In the genomic region with DNA sequence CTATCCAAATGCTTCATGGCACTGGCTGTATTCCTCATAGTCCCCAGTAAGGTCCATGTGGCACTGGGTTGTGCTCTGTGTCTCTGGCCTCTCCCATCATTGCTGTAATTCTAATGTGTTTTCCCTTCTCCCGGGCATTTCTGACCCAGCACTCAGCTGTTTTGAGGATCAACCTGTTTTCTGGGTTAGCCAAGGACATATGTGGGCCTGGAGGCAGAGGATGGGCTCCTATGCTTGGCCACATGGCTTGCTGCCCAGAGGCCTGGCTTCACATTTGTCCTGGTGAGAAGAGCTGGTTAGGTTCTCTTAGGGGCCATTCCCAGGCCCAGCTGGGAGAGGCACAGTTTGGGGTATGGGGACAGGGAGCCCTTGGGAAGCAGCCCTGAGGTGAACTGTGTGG, we compare ENCODE assay signal across 29 cellular contexts.
"Had no signal": no experiment of that assay in that cellular context is flagged by ENCODE, and none has a peak within 500 bp of the region (broad histone marks: within the 10 kb centered on the region; RNA-seq: fewer than 3 reads in every experiment).

No MANE protein-coding gene starts in this region.

- H3K4me3 Mint-ChIP-seq: activated B cell treated with CpG ODN at 0.5 μM for 24 hours; activated CD4-positive, alpha-beta memory T cell treated with anti-CD3 and anti-CD28 coated beads, Interleukin-2, amount 10 ng/mL, durations not matched to agents 7 days and 5 days; activated CD8-positive, alpha-beta memory T cell treated with anti-CD3 and anti-CD28 coated beads, Interleukin-2, amount 10 ng/mL, durations not matched to agents 7 days and 5 days; brain had no signal

- H3K4me3 ChIP-seq: adrenal gland had no signal

- H3K9me3 Mint-ChIP-seq: activated B cell treated with CpG ODN at 0.5 μM for 24 hours; activated CD4-positive, alpha-beta memory T cell treated with anti-CD3 and anti-CD28 coated beads, Interleukin-2, amount 10 ng/mL, durations not matched to agents 7 days and 5 days; activated naive CD4-positive, alpha-beta T cell treated with anti-CD3 and anti-CD28 coated beads, Interleukin-2, amount 50 U/mL, for 72 hours; activated T-helper 2 cell treated with anti-CD3 and anti-CD28 coated beads, Interferon-gamma antibody, Interleukin-2, Interleukin-4, amounts not matched to agents 10 μg/mL and 5 μg/mL and 100 μg/mL, durations not matched to agents 14 hours and 24 hours and 36 hours; brain had no signal

- H3K27ac ChIP-seq: adrenal gland, VCaP had no signal

- H3K36me3 Mint-ChIP-seq: activated CD8-positive, alpha-beta memory T cell treated with anti-CD3 and anti-CD28 coated beads, Interleukin-2, amount 10 ng/mL, durations not matched to agents 7 days and 5 days; activated naive CD4-positive, alpha-beta T cell treated with anti-CD3 and anti-CD28 coated beads, Interleukin-2, amount 50 U/mL, for 72 hours; brain had no signal

- H3K4me1 ChIP-seq: adrenal gland had no signal

- H3K4me1 Mint-ChIP-seq: activated B cell treated with CpG ODN at 0.5 μM for 24 hours; activated CD4-positive, alpha-beta memory T cell treated with anti-CD3 and anti-CD28 coated beads, Interleukin-2, amount 10 ng/mL, durations not matched to agents 7 days and 5 days; activated CD8-positive, alpha-beta memory T cell treated with anti-CD3 and anti-CD28 coated beads, Interleukin-2, amount 10 ng/mL, durations not matched to agents 7 days and 5 days had no signal

- H3K36me3 ChIP-seq: adrenal gland had no signal

- H3K27ac Mint-ChIP-seq: activated B cell treated with CpG ODN at 0.5 μM for 24 hours; activated CD4-positive, alpha-beta memory T cell treated with anti-CD3 and anti-CD28 coated beads, Interleukin-2, amount 10 ng/mL, durations not matched to agents 7 days and 5 days; activated CD8-positive, alpha-beta memory T cell treated with anti-CD3 and anti-CD28 coated beads, Interleukin-2, amount 10 ng/mL, durations not matched to agents 7 days and 5 days; activated naive CD4-positive, alpha-beta T cell treated with anti-CD3 and anti-CD28 coated beads, Interleukin-2, amount 50 U/mL, for 72 hours; activated T-helper 2 cell treated with anti-CD3 and anti-CD28 coated beads, Interferon-gamma antibody, Interleukin-2, Interleukin-4, amounts not matched to agents 10 μg/mL and 5 μg/mL and 100 μg/mL, durations not matched to agents 14 hours and 24 hours and 36 hours; brain had no signal

- DNase-seq: activated B cell treated with CpG ODN at 0.5 μM for 24 hours; activated CD4-positive, alpha-beta memory T cell treated with anti-CD3 and anti-CD28 coated beads, Interleukin-2, amount 10 ng/mL, durations not matched to agents 7 days and 5 days; activated CD4-positive, alpha-beta T cell treated with anti-CD3 and anti-CD28 coated beads for 4 hours; activated CD4-positive, CD25-positive, alpha-beta regulatory T cell treated with anti-CD3 and anti-CD28 coated beads, Interleukin-2, amount 50 U/mL, for 72 hours; activated CD8-positive, alpha-beta memory T cell treated with anti-CD3 and anti-CD28 coated beads for 24 hours; activated CD8-positive, alpha-beta memory T cell treated with anti-CD3 and anti-CD28 coated beads, Interleukin-2, amount 10 ng/mL, durations not matched to agents 7 days and 5 days; activated gamma-delta T cell; activated naive CD4-positive, alpha-beta T cell treated with Interleukin-2 at 50 U/mL for 16 hours; activated T-cell treated with anti-CD3 and anti-CD28 coated beads, Interleukin-2, amount 50 U/mL, for 1 hour; adrenal gland; Karpas-422; KBM-7; NCI-H1048; NCI-H1105 treated with DMSO at 0.1 percent for 48 hours; NCI-H1436; NCI-H1694; NCI-H2029; NCI-H345; NCI-H524 treated with DMSO at 0.1 percent for 48 hours; RPMI8226; SIG-M5; SW 1271; T-helper 1 cell; T-helper 2 cell; T-helper 9 cell had no signal

- H3K9me3 ChIP-seq: adrenal gland had no signal

- H3K27me3 ChIP-seq: adrenal gland had no signal
